In genomic region chrX:1447969-1448792, GRCh38 we compare ENCODE assay signal across 7 cellular contexts. TPM values are rescaled to one million over a fixed set of nuclear protein-coding genes. Genes with fewer than 3 reads are reported as not detected.
DNase-seq lines count a peak whose midpoint lies in the region; ATAC-seq, FAIRE-seq and TF ChIP-seq lines count a peak whose summit lies in the region.
"Not testable (repeated sequence)": the region's sequence is repeated elsewhere in the genome, so short reads cannot be mapped to it uniquely, and the experiment has no call there.

No MANE protein-coding gene starts in this region.

- not testable (repeated sequence) for H3K14ac ChIP-seq in H9 (ENCODE audit: insufficient read depth, low read length)

- in situ Hi-C loops in K562 (cut with MboI): not testable (repeated sequence)

- H3T11ph ChIP-seq in H9 (ENCODE audit: low read length): not testable (repeated sequence)

- not testable (repeated sequence) for H2BK15ac ChIP-seq in H9 (ENCODE audit: low read depth, low read length)

- not testable (repeated sequence) for H3K4me3 Mint-ChIP-seq in H9; activated T-cell treated with anti-CD3 and anti-CD28 coated beads, Interleukin-2, amount 50 U/mL, for 24 hours
- peak overlapping the region in 1 of 10 donors; percentile 61 for H3K4me3 Mint-ChIP-seq in naive thymus-derived CD8-positive, alpha-beta T cell
- H3K4me3 Mint-ChIP-seq in stimulated activated naive B cell treated with anti-CD40 and anti-IgM and Interleukin-4, amounts not matched to agents 10 μg/mL and 1 μg/mL and 100 μg/mL, for 72 hours: peak overlapping the region; percentile 35 to 70

- not testable (repeated sequence) for H3K4ac ChIP-seq in H9 (ENCODE audit: low read depth, low read length)

- peaks cover 11% of the 10 kb centered on the region for H3K79me1 ChIP-seq in H9 (ENCODE audit: insufficient read depth, low read depth, low read length, poor library complexity, severe bottlenecking)

- not testable (repeated sequence) for H3K4me1 Mint-ChIP-seq in H9
- H3K4me1 Mint-ChIP-seq in activated T-cell treated with anti-CD3 and anti-CD28 coated beads, Interleukin-2, amount 50 U/mL, for 24 hours (ENCODE audit: low read depth): peaks cover 16% of the 10 kb centered on the region
- H3K4me1 Mint-ChIP-seq in naive thymus-derived CD8-positive, alpha-beta T cell: peaks cover 34 to 43% (median 37%) of the 10 kb centered on the region in 4 donors
- peaks cover 51 to 76% of the 10 kb centered on the region in 2 donors for H3K4me1 Mint-ChIP-seq in stimulated activated naive B cell treated with anti-CD40 and anti-IgM and Interleukin-4, amounts not matched to agents 10 μg/mL and 1 μg/mL and 100 μg/mL, for 72 hours

- not testable (repeated sequence) for H2BK120ac ChIP-seq in H9 (ENCODE audit: low read depth, low read length, poor library complexity, severe bottlenecking)

- not testable (repeated sequence) for TF ChIP-seq POLR2A in K562 (conservative IDR thresholded peaks at IDR 0.05)

- WGBS in H9 (ENCODE audit: extremely low coverage, insufficient read length, low lambda C conversion rate): no CpG with 5 or more reads among the region's 11 CpGs
- WGBS in K562 (ENCODE audit: insufficient coverage, low coverage, missing lambda C conversion rate): 97% methylated on average over 10 of the region's 11 CpGs

- not testable (repeated sequence) for H3K9ac ChIP-seq in H9 (ENCODE audit: extremely low read depth, insufficient read length, low read length); K562 (ENCODE audit: insufficient read depth in 1 of 2, low read depth in 2 of 2, low read length in 2 of 2)

- H3K4me3 ChIP-seq in K562: not testable (repeated sequence)

- H4K5ac ChIP-seq in H9 (ENCODE audit: insufficient read length, low read depth, low read length): not testable (repeated sequence)

- not testable (repeated sequence) for H3K23ac ChIP-seq in H9 (ENCODE audit: insufficient read length, low read depth, low read length)

- H3K36me3 ChIP-seq in K562 (ENCODE audit: control insufficient read depth, insufficient read depth, low read length): not testable (repeated sequence)

- CTCF ChIA-PET in K562 (lab: Yijun Ruan, JAX; ENCODE audit: low intra/inter-chr PET ratio): not testable (repeated sequence)

- H3K9me1 ChIP-seq in K562 (ENCODE audit: control insufficient read depth, insufficient read depth, low read length): not testable (repeated sequence)

- TF ChIP-seq RAD21 in K562 (CRISPR knock-in tag; conservative IDR thresholded peaks at IDR 0.05 in 1 of 2, IDR thresholded peaks at IDR 0.05 in 1 of 2): not testable (repeated sequence)

- ATAC-seq in K562; left cardiac atrium; naive thymus-derived CD8-positive, alpha-beta T cell; stimulated activated naive B cell treated with anti-CD40 and anti-IgM and Interleukin-4, amounts not matched to agents 10 μg/mL and 1 μg/mL and 100 μg/mL, for 72 hours (replicated peaks): not testable (repeated sequence)

- H3K79me2 ChIP-seq in H9 (ENCODE audit: insufficient read depth, low read length) (peaks cover 32% of the 10 kb centered on the region; the same call in 1 of the 2 replicates), K562 (ENCODE audit: control insufficient read depth, insufficient read depth, low read length) (peaks cover 16% of the 10 kb centered on the region)

- H2BK5ac ChIP-seq in H9 (ENCODE audit: insufficient read length, low read length): not testable (repeated sequence)

- not testable (repeated sequence) for H2AFZ ChIP-seq in H9 (ENCODE audit: low read length); K562 (ENCODE audit: low read depth, low read length)

- not testable (repeated sequence) for H3K27me3 Mint-ChIP-seq in H9 (ENCODE audit: low read depth); activated T-cell treated with anti-CD3 and anti-CD28 coated beads, Interleukin-2, amount 50 U/mL, for 24 hours; naive thymus-derived CD8-positive, alpha-beta T cell; stimulated activated naive B cell treated with anti-CD40 and anti-IgM and Interleukin-4, amounts not matched to agents 10 μg/mL and 1 μg/mL and 100 μg/mL, for 72 hours

- intact Hi-C loops in K562 (cut with micrococcal nuclease): not testable (repeated sequence)
- intact Hi-C loops in left cardiac atrium (cut with DNase I): loop anchor here in 1 of 2 donors (10.0 kb wide), 1 partner anchor 53 kb away; the partner anchor contains the start of gene SLC25A6

- peaks cover 65 to 71% (median 67%) of the 10 kb centered on the region in 3 experiments for H3K36me3 Mint-ChIP-seq in H9 (ENCODE audit: insufficient read depth in 1 of 3, low read depth in 3 of 3)
- peaks cover 71% of the 10 kb centered on the region for H3K36me3 Mint-ChIP-seq in activated T-cell treated with anti-CD3 and anti-CD28 coated beads, Interleukin-2, amount 50 U/mL, for 24 hours (ENCODE audit: low read depth)
- H3K36me3 Mint-ChIP-seq in naive thymus-derived CD8-positive, alpha-beta T cell: peaks cover 22 to 29% (median 25%) of the 10 kb centered on the region in 3 donors
- peaks cover 59 to 66% of the 10 kb centered on the region in 2 donors for H3K36me3 Mint-ChIP-seq in stimulated activated naive B cell treated with anti-CD40 and anti-IgM and Interleukin-4, amounts not matched to agents 10 μg/mL and 1 μg/mL and 100 μg/mL, for 72 hours

- not testable (repeated sequence) for H3K27ac Mint-ChIP-seq in H9
- peak overlapping the region; percentile 44 for H3K27ac Mint-ChIP-seq in activated T-cell treated with anti-CD3 and anti-CD28 coated beads, Interleukin-2, amount 50 U/mL, for 24 hours
- H3K27ac Mint-ChIP-seq in naive thymus-derived CD8-positive, alpha-beta T cell: peak overlapping the region in 7 of 10 donors; percentile 45 to 91 (median 65)
- peak overlapping the region; percentile 92 for H3K27ac Mint-ChIP-seq in stimulated activated naive B cell treated with anti-CD40 and anti-IgM and Interleukin-4, amounts not matched to agents 10 μg/mL and 1 μg/mL and 100 μg/mL, for 72 hours

- TF ChIP-seq EP300 in K562 (IDR thresholded peaks at IDR 0.05; ENCODE audit: low read length): not testable (repeated sequence)

- not testable (repeated sequence) for H3K18ac ChIP-seq in H9 (ENCODE audit: insufficient read length, low read depth, low read length)

- H3K4me1 ChIP-seq in H9 (ENCODE audit: insufficient read depth, low read length); K562 (replicated peaks in 1 of 2; ENCODE audit: control insufficient read depth in 2 of 2, insufficient read depth in 2 of 2, low read length in 2 of 2): not testable (repeated sequence)

- H3K23me2 ChIP-seq in H9 (ENCODE audit: insufficient read length, low read depth, low read length, poor library complexity, severe bottlenecking): not testable (repeated sequence)

- not testable (repeated sequence) for H3K27me3 ChIP-seq in H9 (ENCODE audit: insufficient read depth, low read length); K562 (ENCODE audit: control insufficient read depth in 2 of 2, insufficient read depth in 2 of 2, low read length in 2 of 2)

- not testable (repeated sequence) for H2AK5ac ChIP-seq in H9 (ENCODE audit: insufficient read length, low read length)

- peak overlapping the region; percentile 44 for H3K56ac ChIP-seq in H9 (ENCODE audit: insufficient read length, low read depth, low read length)

- H3K4me2 ChIP-seq in H9 (ENCODE audit: insufficient read depth, insufficient read length, low read length); K562 (ENCODE audit: insufficient read depth, low read length): not testable (repeated sequence)

- H2BK12ac ChIP-seq in H9 (ENCODE audit: insufficient read length, low read depth, low read length): not testable (repeated sequence)

- DNase-seq in H9 (peak; percentile 15), left cardiac atrium (peak; percentile 19)
- DNase-seq in activated CD4-positive, CD25-positive, alpha-beta regulatory T cell treated with anti-CD3 and anti-CD28 coated beads, Interleukin-2, amount 50 U/mL, for 72 hours: peak; percentile 22
- peak; percentile 34 for DNase-seq in activated T-cell treated with anti-CD3 and anti-CD28 coated beads, Interleukin-2, amount 50 U/mL, for 24 hours
- DNase-seq in K562 (ENCODE audit: extremely low read depth in 1 of 4, low spot score in 3 of 4); stimulated activated naive B cell treated with anti-CD40 and anti-IgM and Interleukin-4, amounts not matched to agents 10 μg/mL and 1 μg/mL and 100 μg/mL, for 72 hours: not testable (repeated sequence)
- DNase-seq in naive thymus-derived CD8-positive, alpha-beta T cell: peak in 2 of 10 donors; percentile 16 to 48

- H3K9me3 ChIP-seq in H9 (ENCODE audit: control insufficient read depth, low read depth, low read length): peaks cover 13% of the 10 kb centered on the region
- H3K9me3 ChIP-seq in K562 (replicated peaks; ENCODE audit: control insufficient read depth, insufficient read depth, low read depth, low read length): not testable (repeated sequence)

- H3K9me3 Mint-ChIP-seq in H9: peaks cover 51 to 53% of the 10 kb centered on the region in 2 experiments
- H3K9me3 Mint-ChIP-seq in activated T-cell treated with anti-CD3 and anti-CD28 coated beads, Interleukin-2, amount 50 U/mL, for 24 hours: peaks cover 44% of the 10 kb centered on the region
- peaks cover 2 to 38% (median 24%) of the 10 kb centered on the region in 9 donors for H3K9me3 Mint-ChIP-seq in naive thymus-derived CD8-positive, alpha-beta T cell
- H3K9me3 Mint-ChIP-seq in stimulated activated naive B cell treated with anti-CD40 and anti-IgM and Interleukin-4, amounts not matched to agents 10 μg/mL and 1 μg/mL and 100 μg/mL, for 72 hours: peaks cover 33 to 46% of the 10 kb centered on the region in 2 donors

- FAIRE-seq in K562 (lab: Jason Lieb, UNC): not testable (repeated sequence)

- not testable (repeated sequence) for H4K20me1 ChIP-seq in H9 (ENCODE audit: control insufficient read depth, insufficient read depth, insufficient read length); K562 (replicated peaks; ENCODE audit: control insufficient read depth, insufficient read depth, low read length)

- BruUV-seq in K562 (replicated peaks; lab: Mats Ljungman, UMichigan): not testable (repeated sequence)

- H4K8ac ChIP-seq in H9 (replicated peaks; ENCODE audit: insufficient read length, low read depth, low read length): not testable (repeated sequence)

- POLR2A ChIA-PET in K562 (lab: Yijun Ruan, JAX); naive thymus-derived CD8-positive, alpha-beta T cell (lab: Charles Lee): not testable (repeated sequence)

- not testable (repeated sequence) for H3K27ac ChIP-seq in H9 (ENCODE audit: insufficient read length, low read depth, low read length); K562 (ENCODE audit: extremely low read depth, low read depth, low read length)

- H4K91ac ChIP-seq in H9 (ENCODE audit: insufficient read length, low read depth, low read length): not testable (repeated sequence)

- H2BK20ac ChIP-seq in H9 (ENCODE audit: low read depth, low read length, poor library complexity, severe bottlenecking): not testable (repeated sequence)

- TF ChIP-seq CTCF in H9 (conservative IDR thresholded peaks at IDR 0.05); K562 (IDR thresholded peaks at IDR 0.05 in 2 of 3, conservative IDR thresholded peaks at IDR 0.05 in 1 of 3; ENCODE audit: insufficient read depth in 2 of 3, low read depth in 1 of 3, low read length in 3 of 3): not testable (repeated sequence)

RNA-seq across cellular contexts. Expression of gene ASMTL, which starts 4.5 kb away (rescaled TPM):
- total RNA-seq in H9 (2021) (59.8 and 64.2 TPM in 2 replicates), K562 (2014; rRNA removed) (11.8 and 12.2 TPM in 2 replicates), K562 (2014; rRNA removed; fragmentation: Illumina TruSeq; extraction: Trizol) (3.9 and 4.4 TPM in 2 replicates), K562 (2015; rRNA removed; fragmentation: Illumina TruSeq; extraction: Trizol) (7.1 and 8.2 TPM in 2 replicates), K562 (2021) (18.0 and 20.6 TPM in 2 replicates), left cardiac atrium (10 to 100 TPM; 26.4 to 27.7 TPM)
- 21.1 and 30.0 TPM in 2 replicates for total RNA-seq in K562 (2011; cell fraction: chromatin; rRNA removed; ENCODE audit: low replicate concordance)
- 19.0 and 21.1 TPM in 2 replicates for total RNA-seq in K562 (2011; cell fraction: nucleolus; rRNA removed)
- 16.6 and 25.3 TPM in 2 replicates for total RNA-seq in K562 (2011; cell fraction: nucleoplasm; rRNA removed)
- polyA plus RNA-seq in K562 (2011; rRNA removed) (7.8 and 13.9 TPM in 2 replicates), K562 (2014; fragmentation: Illumina TruSeq; extraction: Trizol) (7.6 and 11.9 TPM in 2 replicates), K562 (2014; fragmentation: Nextera tagmentation; extraction: Ambion mirVana) (1 to 10 TPM in 1 of 2 experiments, under 1 TPM in 1; 0.56 to 1.2 TPM), K562 (2014; rRNA removed) (17.1 and 20.3 TPM in 2 replicates)
- 11.3 and 16.3 TPM in 2 replicates for polyA plus RNA-seq in K562 (2011; cell fraction: cytosol; rRNA removed)
- polyA plus RNA-seq in K562 (2011; cell fraction: nucleus; rRNA removed): 15.2 and 17.1 TPM in 2 replicates
- polyA plus RNA-seq in K562 (2012): 12.1 and 26.9 TPM in 2 replicates
- 5.0 and 5.6 TPM in 2 replicates for polyA minus RNA-seq in K562 (2011; rRNA and poly(A)+ RNA removed)
- 6.2 and 11.7 TPM in 2 replicates for polyA minus RNA-seq in K562 (2011; cell fraction: cytosol; rRNA and poly(A)+ RNA removed)
- 5.3 and 7.9 TPM in 2 replicates for polyA minus RNA-seq in K562 (2011; cell fraction: nucleus; rRNA and poly(A)+ RNA removed)
- 10 to 100 TPM; 24.9 to 27.2 TPM for total RNA-seq in naive thymus-derived CD8-positive, alpha-beta T cell
- 10 to 100 TPM; 37.8 to 43.6 (median 42.3) TPM for polyA plus RNA-seq in naive thymus-derived CD8-positive, alpha-beta T cell

RNA-seq across cellular contexts. Expression of gene SLC25A6, which starts 56.3 kb away (rescaled TPM):
- total RNA-seq in H9 (2021) (553 and 558 TPM in 2 replicates), K562 (2014; rRNA removed) (150 and 196 TPM in 2 replicates), K562 (2014; rRNA removed; fragmentation: Illumina TruSeq; extraction: Trizol) (43.0 and 58.7 TPM in 2 replicates), K562 (2015; rRNA removed; fragmentation: Illumina TruSeq; extraction: Trizol) (177 and 181 TPM in 2 replicates), K562 (2021) (318 and 330 TPM in 2 replicates), left cardiac atrium (100 to 1,000 TPM; 171 to 206 TPM)
- 32.2 and 125 TPM in 2 replicates for total RNA-seq in K562 (2011; cell fraction: chromatin; rRNA removed; ENCODE audit: low replicate concordance)
- total RNA-seq in K562 (2011; cell fraction: nucleolus; rRNA removed): 167 and 186 TPM in 2 replicates
- 94.8 and 148 TPM in 2 replicates for total RNA-seq in K562 (2011; cell fraction: nucleoplasm; rRNA removed)
- polyA plus RNA-seq in K562 (2011; rRNA removed) (129 and 261 TPM in 2 replicates), K562 (2014; fragmentation: Illumina TruSeq; extraction: Trizol) (118 and 276 TPM in 2 replicates), K562 (2014; fragmentation: Nextera tagmentation; extraction: Ambion mirVana) (10 to 100 TPM; 24.6 to 39.3 TPM), K562 (2014; rRNA removed) (260 and 272 TPM in 2 replicates)
- polyA plus RNA-seq in K562 (2011; cell fraction: cytosol; rRNA removed): 445 and 542 TPM in 2 replicates
- 114 and 138 TPM in 2 replicates for polyA plus RNA-seq in K562 (2011; cell fraction: nucleus; rRNA removed)
- polyA plus RNA-seq in K562 (2012): 340 and 778 TPM in 2 replicates
- 84.2 and 86.4 TPM in 2 replicates for polyA minus RNA-seq in K562 (2011; rRNA and poly(A)+ RNA removed)
- 213 and 368 TPM in 2 replicates for polyA minus RNA-seq in K562 (2011; cell fraction: cytosol; rRNA and poly(A)+ RNA removed)
- polyA minus RNA-seq in K562 (2011; cell fraction: nucleus; rRNA and poly(A)+ RNA removed): 69.5 and 102 TPM in 2 replicates
- 100 to 1,000 TPM; 251 to 254 TPM for total RNA-seq in naive thymus-derived CD8-positive, alpha-beta T cell
- 100 to 1,000 TPM; 427 to 622 (median 526) TPM for polyA plus RNA-seq in naive thymus-derived CD8-positive, alpha-beta T cell
